15 cellular contexts compared by ENCODE assay signal in the genomic region with DNA sequence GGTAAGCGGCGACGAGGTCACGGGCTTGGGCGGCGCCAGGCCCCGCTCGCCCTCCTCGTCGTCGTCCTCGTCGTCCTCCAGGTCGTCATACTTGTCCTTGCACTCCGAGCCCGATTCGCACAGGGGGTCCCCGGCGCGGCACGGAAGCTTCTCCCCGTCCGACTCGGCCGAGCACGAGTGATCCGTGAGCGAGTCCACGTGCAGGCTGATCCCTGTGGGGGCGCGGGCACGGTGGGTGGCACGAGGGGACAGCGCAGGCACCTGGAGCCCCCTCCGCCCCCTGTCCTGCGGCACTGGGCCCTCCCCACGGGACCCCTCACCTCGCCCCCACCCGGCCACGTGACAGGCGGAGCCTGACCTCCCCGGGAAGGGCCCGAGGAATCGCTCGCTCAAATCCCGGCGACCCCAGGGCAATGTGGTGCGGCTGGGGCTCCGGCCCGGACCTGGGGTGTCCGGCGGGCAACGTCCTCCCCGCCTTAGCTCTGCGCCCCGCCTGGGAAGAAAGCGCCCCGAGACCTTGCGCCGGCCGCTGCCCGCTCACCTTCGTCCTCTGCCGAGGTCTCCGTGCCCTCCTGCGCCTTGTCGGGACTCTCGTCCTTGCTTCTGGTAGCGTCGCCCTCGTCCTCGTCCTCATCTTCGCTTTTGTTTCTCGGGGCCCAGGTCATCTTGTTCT. TPM values are rescaled to one million over a fixed set of nuclear protein-coding genes. Genes with fewer than 3 reads are reported as not detected.
DNase-seq lines count a peak whose midpoint lies in the region; ATAC-seq and TF ChIP-seq lines count a peak whose summit lies in the region.
"Had no signal": no experiment of that assay in that cellular context is flagged by ENCODE, and none has a peak within 500 bp of the region (broad histone marks: within the 10 kb centered on the region; RNA-seq: fewer than 3 reads in every experiment).

No MANE protein-coding gene starts in this region.

- no peaks in the 10 kb centered on the region for H3K9me3 Mint-ChIP-seq in nephron
- no peaks in the 10 kb centered on the region for H3K9me3 Mint-ChIP-seq in natural killer cell treated with Interleukin-12 subunit alpha and Interleukin-12 subunit beta and Interleukin-15 and Interleukin-18, amount 100 ng/mL, for 72 hours

- peaks cover 63 to 80% (median 73%) of the 10 kb centered on the region in 11 experiments; a peak in 21 of 22 replicates for H4K20me1 ChIP-seq in BLaER1 treated with 17β-estradiol and CSF1 and Interleukin-3, amounts not matched to agents 10 nM and 100 nM

- peaks cover 18 to 70% (median 57%) of the 10 kb centered on the region in 11 experiments; a peak in 21 of 22 replicates for H3K36me3 ChIP-seq in BLaER1 treated with 17β-estradiol and CSF1 and Interleukin-3, amounts not matched to agents 10 nM and 100 nM
- H3K36me3 ChIP-seq in NT2/D1 (ENCODE audit: insufficient read depth, insufficient read length, low read length) (peaks cover 55% of the 10 kb centered on the region), Peyer's patch (no peaks in the 10 kb centered on the region)

- H3K27ac Mint-ChIP-seq in nephron: no peak overlapping the region
- no peak overlapping the region for H3K27ac Mint-ChIP-seq in natural killer cell treated with Interleukin-12 subunit alpha and Interleukin-12 subunit beta and Interleukin-15 and Interleukin-18, amount 100 ng/mL, for 72 hours
- H3K27ac Mint-ChIP-seq: stimulated activated effector memory CD8-positive, alpha-beta T cell treated with anti-CD3 and anti-CD28 coated beads, Interleukin-12 subunit alpha, Interleukin-12 subunit beta, amount 100 ng/mL, for 72 hours had no signal

- peaks cover 78% of the 10 kb centered on the region for H3K27me3 Mint-ChIP-seq in nephron (ENCODE audit: low read depth)
- peaks cover 35 to 54% of the 10 kb centered on the region in 2 donors for H3K27me3 Mint-ChIP-seq in natural killer cell treated with Interleukin-12 subunit alpha and Interleukin-12 subunit beta and Interleukin-15 and Interleukin-18, amount 100 ng/mL, for 72 hours

- H3K4me1 ChIP-seq in BLaER1 treated with 17β-estradiol and CSF1 and Interleukin-3, amounts not matched to agents 10 nM and 100 nM: peaks cover 14 to 50% (median 32%) of the 10 kb centered on the region in 10 experiments; a peak in 18 of 20 replicates
- H3K4me1 ChIP-seq in NT2/D1 (ENCODE audit: insufficient read depth, insufficient read length) (no peaks in the 10 kb centered on the region), Peyer's patch (peaks cover 0 to 19% (median 0%) of the 10 kb centered on the region in 4 donors)
- H3K4me1 ChIP-seq: psoas muscle had no signal

- no peak for DNase-seq in NT2/D1 (ENCODE audit: low read depth, low spot score)
- DNase-seq in epithelial cell of proximal tubule (ENCODE audit: low read depth): no peak
- no peak for DNase-seq in Peyer's patch
- no peak for DNase-seq in natural killer cell treated with Interleukin-12 subunit alpha and Interleukin-12 subunit beta and Interleukin-15 and Interleukin-18, amount 100 ng/mL, for 72 hours (ENCODE audit: low spot score)
- DNase-seq in GM20000 (ENCODE audit: low spot score): no peak
- DNase-seq: cortex of kidney; Karpas-422; NCI-H2107; psoas muscle; stimulated activated CD4-positive, alpha-beta T cell treated with anti-CD3 and anti-CD28 coated beads, Interleukin-1b, Interleukin-23, amount 100 ng/mL, for 48 hours had no signal

- ATAC-seq in HG03139 (IDR thresholded peaks at IDR 0.05; ENCODE audit: unreplicated experiment): no peak
- ATAC-seq in natural killer cell treated with Interleukin-12 subunit alpha and Interleukin-12 subunit beta and Interleukin-15 and Interleukin-18, amount 100 ng/mL, for 72 hours: no peak
- ATAC-seq: psoas muscle; stimulated activated effector memory CD8-positive, alpha-beta T cell treated with anti-CD3 and anti-CD28 coated beads, Interleukin-12 subunit alpha, Interleukin-12 subunit beta, amount 100 ng/mL, for 72 hours had no signal

- H3K4me3 ChIP-seq in BLaER1 treated with 17β-estradiol and CSF1 and Interleukin-3, amounts not matched to agents 10 nM and 100 nM: peak overlapping the region; percentile 72 to 86 (median 81)
- H3K4me3 ChIP-seq in NT2/D1 (ENCODE audit: insufficient read length, low read depth) (peak overlapping the region; percentile 84), epithelial cell of proximal tubule (ENCODE audit: low read depth, low read length) (peak overlapping the region; percentile 55), Peyer's patch (no peak overlapping the region)
- H3K4me3 ChIP-seq: psoas muscle had no signal

- H3K27ac ChIP-seq in BLaER1 treated with 17β-estradiol and CSF1 and Interleukin-3, amounts not matched to agents 10 nM and 100 nM: peak overlapping the region; percentile 65 to 94 (median 91); a peak in 21 of 22 replicates
- H3K27ac ChIP-seq in Peyer's patch: no peak overlapping the region
- H3K27ac ChIP-seq: psoas muscle had no signal

- H3K4me3 Mint-ChIP-seq in nephron: peak overlapping the region in 2 of 3 experiments; percentile 75 to 77
- no peak overlapping the region for H3K4me3 Mint-ChIP-seq in natural killer cell treated with Interleukin-12 subunit alpha and Interleukin-12 subunit beta and Interleukin-15 and Interleukin-18, amount 100 ng/mL, for 72 hours
- H3K4me3 Mint-ChIP-seq: stimulated activated effector memory CD8-positive, alpha-beta T cell treated with anti-CD3 and anti-CD28 coated beads, Interleukin-12 subunit alpha, Interleukin-12 subunit beta, amount 100 ng/mL, for 72 hours had no signal

- H3K36me3 Mint-ChIP-seq in nephron (ENCODE audit: low read depth): peaks cover 35% of the 10 kb centered on the region
- H3K36me3 Mint-ChIP-seq in natural killer cell treated with Interleukin-12 subunit alpha and Interleukin-12 subunit beta and Interleukin-15 and Interleukin-18, amount 100 ng/mL, for 72 hours: peaks cover 5% of the 10 kb centered on the region

- peaks cover 0 to 20% (median 5%) of the 10 kb centered on the region in 11 experiments; a peak in 13 of 22 replicates for H3K27me3 ChIP-seq in BLaER1 treated with 17β-estradiol and CSF1 and Interleukin-3, amounts not matched to agents 10 nM and 100 nM
- no peaks in the 10 kb centered on the region for H3K27me3 ChIP-seq in NT2/D1 (ENCODE audit: insufficient read depth, insufficient read length)
- H3K27me3 ChIP-seq in Peyer's patch: peaks cover 0 to 43% of the 10 kb centered on the region in 2 donors

- H3K9ac ChIP-seq in BLaER1 treated with 17β-estradiol and CSF1 and Interleukin-3, amounts not matched to agents 10 nM and 100 nM: peak overlapping the region; percentile 88 to 98 (median 93)
- no peak overlapping the region for H3K9ac ChIP-seq in NT2/D1 (ENCODE audit: insufficient read length, low read depth)

- TF ChIP-seq POLR2A in Peyer's patch (IDR thresholded peaks at IDR 0.05): no peak

- H3K9me3 ChIP-seq in BLaER1 treated with 17β-estradiol and CSF1 and Interleukin-3, amounts not matched to agents 10 nM and 100 nM (replicated peaks in 1 of 11): peaks cover 19 to 35% (median 31%) of the 10 kb centered on the region in 11 experiments; a peak in 21 of 22 replicates
- peaks cover 36% of the 10 kb centered on the region; the same call in 1 of the 2 replicates for H3K9me3 ChIP-seq in NT2/D1 (ENCODE audit: insufficient read depth, low read length)
- H3K9me3 ChIP-seq in Peyer's patch: peaks cover 0 to 3% (median 0%) of the 10 kb centered on the region in 4 donors
- H3K9me3 ChIP-seq: psoas muscle had no signal

- peak overlapping the region; percentile 77 to 93 (median 82) for H3K4me2 ChIP-seq in BLaER1 treated with 17β-estradiol and CSF1 and Interleukin-3, amounts not matched to agents 10 nM and 100 nM

- no peak for TF ChIP-seq CTCF in epithelial cell of proximal tubule (conservative IDR thresholded peaks at IDR 0.05; ENCODE audit: low read depth, low read length)
- TF ChIP-seq CTCF in nephron (IDR thresholded peaks at IDR 0.05; ENCODE audit: unreplicated experiment in 3 of 3): no peak
- TF ChIP-seq CTCF in Peyer's patch (IDR thresholded peaks at IDR 0.05): no peak
- no peak for TF ChIP-seq CTCF in GM20000 (IDR thresholded peaks at IDR 0.05; ENCODE audit: extremely low read depth, missing control alignments)

- H3K4me1 Mint-ChIP-seq in nephron: peaks cover 6% of the 10 kb centered on the region
- peaks cover 0 to 2% of the 10 kb centered on the region in 2 donors for H3K4me1 Mint-ChIP-seq in natural killer cell treated with Interleukin-12 subunit alpha and Interleukin-12 subunit beta and Interleukin-15 and Interleukin-18, amount 100 ng/mL, for 72 hours (ENCODE audit: low read depth in 2 of 2)
- H3K4me1 Mint-ChIP-seq: stimulated activated effector memory CD8-positive, alpha-beta T cell treated with anti-CD3 and anti-CD28 coated beads, Interleukin-12 subunit alpha, Interleukin-12 subunit beta, amount 100 ng/mL, for 72 hours had no signal

RNA-seq across cellular contexts. Expression of gene IRX2, which starts 2.5 kb away (rescaled TPM):
- 17.2 and 19.3 TPM in 2 replicates for total RNA-seq in epithelial cell of proximal tubule
- not detected for total RNA-seq in Peyer's patch
- not detected for total RNA-seq in natural killer cell treated with Interleukin-12 subunit alpha and Interleukin-12 subunit beta and Interleukin-15 and Interleukin-18, amount 100 ng/mL, for 72 hours
- total RNA-seq: G401 had no signal

Comparison
In these comparisons a context has a peak if more than half of its experiments do, and no peak if none do; other contexts are left out.
1. H3K27ac ChIP-seq: peak in BLaER1 treated with 17β-estradiol and CSF1 and Interleukin-3, amounts not matched to agents 10 nM and 100 nM (11 of 11); none in Peyer's patch (0 of 4).
2. H3K4me3 ChIP-seq: peak in BLaER1 treated with 17β-estradiol and CSF1 and Interleukin-3, amounts not matched to agents 10 nM and 100 nM (10 of 10), NT2/D1 (single experiment) and epithelial cell of proximal tubule (single experiment); none in Peyer's patch (0 of 4).
3. RNA of gene IRX2, which starts 2.5 kb away (total RNA-seq): 17.2 to 19.3 TPM in epithelial cell of proximal tubule; not detected in Peyer's patch and not detected in natural killer cell treated with Interleukin-12 subunit alpha and Interleukin-12 subunit beta and Interleukin-15 and Interleukin-18, amount 100 ng/mL, for 72 hours; every median in the first group is over 10 times any median in the second.